ENCODE assay signal across 32 cellular contexts in the genomic region with DNA sequence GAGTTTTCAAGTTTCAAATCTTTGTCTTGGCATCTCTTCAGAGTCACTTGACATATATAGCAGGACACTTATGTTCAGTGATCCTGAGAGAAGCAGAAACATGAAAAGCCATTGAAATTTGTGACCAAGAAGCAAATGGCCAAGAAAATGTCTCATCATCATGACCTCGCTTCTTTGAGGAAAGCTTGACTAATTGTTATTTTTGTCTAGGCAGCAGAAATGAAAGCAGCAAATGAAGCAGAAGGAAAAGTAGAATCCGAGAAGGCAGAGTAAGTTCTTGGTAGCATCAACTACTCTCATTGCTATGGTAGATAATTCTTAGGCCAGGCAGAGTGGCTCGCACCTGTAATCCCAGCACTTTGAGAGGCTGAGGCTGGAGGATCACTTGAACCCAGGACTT.
"Had no signal": no experiment of that assay in that cellular context is flagged by ENCODE, and none has a peak within 500 bp of the region (broad histone marks: within the 10 kb centered on the region; RNA-seq: fewer than 3 reads in every experiment).

No MANE protein-coding gene starts in this region.

- H3K27ac ChIP-seq: adrenal gland, ascending aorta, body of pancreas, brain microvascular endothelial cell, breast epithelium, cardiac muscle cell had no signal

- H3K36me3 ChIP-seq: adrenal gland, brain microvascular endothelial cell, breast epithelium, cardiac muscle cell had no signal

- H3K9me3 ChIP-seq: adrenal gland, ascending aorta, body of pancreas, breast epithelium had no signal

- ATAC-seq: activated naive CD4-positive, alpha-beta T cell treated with anti-CD3 and anti-CD28 coated beads, Interleukin-2, amount 50 U/mL, for 72 hours; activated naive CD8-positive, alpha-beta T cell treated with anti-CD3 and anti-CD28 coated beads, Interleukin-2, amount 50 U/mL, for 24 hours; activated T-cell treated with anti-CD3 and anti-CD28 coated beads, Interleukin-2, amount 50 U/mL, for 4 hours; activated T-cell treated with anti-CD3 and anti-CD28 coated beads, Interleukin-2, amount 50 U/mL, for 72 hours; activated T-helper 17 cell treated with anti-CD3 and anti-CD28 coated beads, Interleukin-2, amount 50 U/mL, for 72 hours; body of pancreas had no signal

- H3K4me3 ChIP-seq: adrenal gland, ascending aorta, body of pancreas, breast epithelium, cardiac muscle cell had no signal

- FAIRE-seq: astrocyte had no signal

- DNase-seq: activated effector memory CD4-positive, alpha-beta T cell treated with anti-CD3 and anti-CD28 coated beads, Interleukin-2, amount 50 U/mL, for 16 hours; activated effector memory CD4-positive, alpha-beta T cell treated with Interleukin-2 at 50 U/mL for 16 hours; activated gamma-delta T cell; activated gamma-delta T cell treated with Interleukin-2 at 50 U/mL for 16 hours; activated naive CD4-positive, alpha-beta T cell; activated naive CD4-positive, alpha-beta T cell treated with anti-CD3 and anti-CD28 coated beads for 36 hours; activated naive CD4-positive, alpha-beta T cell treated with anti-CD3 and anti-CD28 coated beads, Interleukin-2, amount 10 ng/mL, durations not matched to agents 7 days and 5 days; activated naive CD4-positive, alpha-beta T cell treated with anti-CD3 and anti-CD28 coated beads, Interleukin-2, amount 50 U/mL, for 16 hours; activated naive CD4-positive, alpha-beta T cell treated with Interleukin-2 at 50 U/mL for 16 hours; activated naive CD8-positive, alpha-beta T cell treated with anti-CD3 and anti-CD28 coated beads for 36 hours; activated naive CD8-positive, alpha-beta T cell treated with anti-CD3 and anti-CD28 coated beads, Interleukin-2, amount 10 ng/mL, durations not matched to agents 7 days and 5 days; activated naive CD8-positive, alpha-beta T cell treated with anti-CD3 and anti-CD28 coated beads, Interleukin-2, amount 50 U/mL, for 24 hours; activated T-cell treated with anti-CD3 and anti-CD28 coated beads, Interleukin-2, amount 50 U/mL, for 24 hours; activated T-cell treated with anti-CD3 and anti-CD28 coated beads, Interleukin-2, amount 50 U/mL, for 4 hours; activated T-cell treated with anti-CD3 and anti-CD28 coated beads, Interleukin-2, amount 50 U/mL, for 48 hours; activated T-cell treated with anti-CD3 and anti-CD28 coated beads, Interleukin-2, amount 50 U/mL, for 72 hours; adrenal gland; amniotic stem cell; amygdala; anterior cingulate cortex; aorta; body of pancreas; brain microvascular endothelial cell; caudate nucleus; central memory CD4-positive, alpha-beta T cell; cerebellar nuclear complex had no signal

- H3K4me1 ChIP-seq: adrenal gland, ascending aorta, body of pancreas, breast epithelium had no signal

- H3K27me3 ChIP-seq: adrenal gland, ascending aorta, body of pancreas, brain microvascular endothelial cell, breast epithelium, cardiac muscle cell had no signal
